8 cellular contexts compared by ENCODE assay signal in the genomic region with DNA sequence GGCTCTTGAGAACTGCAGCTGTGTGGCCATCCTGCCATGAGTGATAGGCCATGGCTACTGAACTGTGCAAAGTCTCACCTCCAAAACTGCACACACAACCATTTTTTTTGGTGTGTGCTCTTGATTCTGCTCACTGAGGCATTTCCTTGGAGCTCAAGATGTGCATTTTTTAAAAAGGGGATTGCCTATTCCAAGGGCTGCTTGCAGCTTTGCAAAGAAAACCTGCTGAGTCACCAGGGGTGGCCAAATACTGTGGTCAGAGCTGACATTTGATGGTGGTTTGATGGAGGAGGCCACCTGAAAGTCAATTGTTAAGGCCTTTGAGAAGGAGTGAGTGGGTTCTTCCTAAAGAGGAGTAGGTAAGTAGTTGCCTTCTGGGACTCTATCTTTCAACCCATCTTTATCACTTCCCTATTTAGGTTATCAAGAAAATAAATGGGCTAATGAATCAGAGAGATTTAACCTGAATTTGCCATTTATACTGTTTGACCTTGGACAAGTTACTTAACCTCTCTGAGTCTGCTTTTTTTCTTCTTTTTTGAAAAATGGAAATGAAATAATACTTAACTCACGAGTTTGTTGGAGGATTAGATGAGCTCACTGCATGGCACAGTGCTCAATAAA.
DNase-seq lines count a peak whose midpoint lies in the region; ATAC-seq, FAIRE-seq and TF ChIP-seq lines count a peak whose summit lies in the region.

No MANE protein-coding gene starts in this region.

- 93 to 97% methylated on average over 1 of the region's 1 CpG for WGBS in thyroid gland, 2 donors

- H3K36me3 ChIP-seq in astrocyte (ENCODE audit: insufficient read depth, low read length) (no peaks in the 10 kb centered on the region), thyroid gland (no peaks in the 10 kb centered on the region), mucosa of descending colon (ENCODE audit: low read depth) (no peaks in the 10 kb centered on the region)

- H3K4me3 ChIP-seq in astrocyte (ENCODE audit: insufficient read depth, low read depth, low read length) (no peak overlapping the region), thyroid gland (replicated peaks in 1 of 3) (no peak overlapping the region), mucosa of descending colon (no peak overlapping the region)

- H3K4me1 ChIP-seq in astrocyte (ENCODE audit: insufficient read depth, low read length) (peaks cover 3% of the 10 kb centered on the region), thyroid gland (peaks cover 36 to 54% of the 10 kb centered on the region in 2 donors), mucosa of descending colon (ENCODE audit: low read depth) (no peaks in the 10 kb centered on the region)

- H3K4me1 Mint-ChIP-seq in astrocyte (ENCODE audit: low read depth, unreplicated experiment): peaks cover 25% of the 10 kb centered on the region

- no peak for FAIRE-seq in astrocyte (lab: Jason Lieb, UNC)

- H2AFZ ChIP-seq in astrocyte (ENCODE audit: low read depth, low read length): no peak overlapping the region

- ATAC-seq in GM19438 (IDR thresholded peaks at IDR 0.05; ENCODE audit: low read depth, unreplicated experiment): peak; percentile 87
- ATAC-seq in HG03354 (IDR thresholded peaks at IDR 0.05; ENCODE audit: poor library complexity, severe bottlenecking, unreplicated experiment): peak; percentile 84
- no peak for ATAC-seq in mucosa of descending colon

- H3K27me3 Mint-ChIP-seq in astrocyte (ENCODE audit: low read depth, unreplicated experiment): peaks cover 3% of the 10 kb centered on the region

- TF ChIP-seq POLR2A in thyroid gland (IDR thresholded peaks at IDR 0.05): no peak

- H3K27ac ChIP-seq in astrocyte (ENCODE audit: low read depth, low read length) (no peak overlapping the region), thyroid gland (peak overlapping the region; percentile 74 to 89 (median 83))

- peak; percentile 63 for DNase-seq in EH (ENCODE audit: low read depth)
- peak; percentile 88 for DNase-seq in astrocyte (ENCODE audit: low read depth)
- peak; percentile 83 to 88 for DNase-seq in thyroid gland
- DNase-seq in mucosa of descending colon: no peak
- DNase-seq in activated naive CD4-positive, alpha-beta T cell (lab: John Stamatoyannopoulos, UW): no peak
- DNase-seq in NCI-H2081 treated with DMSO at 0.1 percent for 48 hours (lab: John Stamatoyannopoulos, UW): no peak

- H3K27me3 ChIP-seq in astrocyte (ENCODE audit: insufficient read depth, low read length) (no peaks in the 10 kb centered on the region), thyroid gland (no peaks in the 10 kb centered on the region)

- no peak overlapping the region for H3K9ac ChIP-seq in astrocyte (ENCODE audit: low read length)

- H3K9me3 ChIP-seq in astrocyte (ENCODE audit: insufficient read depth, low read depth, low read length): no peaks in the 10 kb centered on the region
- no peaks in the 10 kb centered on the region for H3K9me3 ChIP-seq in thyroid gland
- no peaks in the 10 kb centered on the region for H3K9me3 ChIP-seq in mucosa of descending colon

- no peaks in the 10 kb centered on the region for H3K79me2 ChIP-seq in astrocyte (ENCODE audit: insufficient read depth, low read length)

- intact Hi-C loops in thyroid gland (cut with DNase I) (no loop called here), mucosa of descending colon (cut with DNase I, micrococcal nuclease) (no loop called here)

- TF ChIP-seq CTCF in astrocyte (IDR thresholded peaks at IDR 0.05; ENCODE audit: insufficient read depth, low read depth, low read length) (no peak), thyroid gland (IDR thresholded peaks at IDR 0.05) (no peak), mucosa of descending colon (IDR thresholded peaks at IDR 0.05) (no peak)

- peaks cover 2% of the 10 kb centered on the region for H3K36me3 Mint-ChIP-seq in astrocyte (ENCODE audit: low read depth, unreplicated experiment)

- peaks cover 2% of the 10 kb centered on the region for H3K9me3 Mint-ChIP-seq in astrocyte (ENCODE audit: unreplicated experiment)

- peak overlapping the region; percentile 16 for H3K4me2 ChIP-seq in astrocyte (ENCODE audit: low read length)

- no peaks in the 10 kb centered on the region for H4K20me1 ChIP-seq in astrocyte (ENCODE audit: insufficient read depth, low read length)

- peak overlapping the region; percentile 83 for H3K27ac Mint-ChIP-seq in astrocyte (ENCODE audit: unreplicated experiment)

- H3K4me3 Mint-ChIP-seq in astrocyte (ENCODE audit: unreplicated experiment): peak overlapping the region; percentile 61

Comparison
In these comparisons a context has a peak if more than half of its experiments do, and no peak if none do; other contexts are left out.
1. DNase-seq: peak in EH (single experiment), astrocyte (single experiment) and thyroid gland (2 of 2); none in mucosa of descending colon (0 of 3), activated naive CD4-positive, alpha-beta T cell (0 of 4) and NCI-H2081 treated with DMSO at 0.1 percent for 48 hours (single experiment).